Comparison of ENCODE assay signal across 8 cellular contexts in the genomic region with DNA sequence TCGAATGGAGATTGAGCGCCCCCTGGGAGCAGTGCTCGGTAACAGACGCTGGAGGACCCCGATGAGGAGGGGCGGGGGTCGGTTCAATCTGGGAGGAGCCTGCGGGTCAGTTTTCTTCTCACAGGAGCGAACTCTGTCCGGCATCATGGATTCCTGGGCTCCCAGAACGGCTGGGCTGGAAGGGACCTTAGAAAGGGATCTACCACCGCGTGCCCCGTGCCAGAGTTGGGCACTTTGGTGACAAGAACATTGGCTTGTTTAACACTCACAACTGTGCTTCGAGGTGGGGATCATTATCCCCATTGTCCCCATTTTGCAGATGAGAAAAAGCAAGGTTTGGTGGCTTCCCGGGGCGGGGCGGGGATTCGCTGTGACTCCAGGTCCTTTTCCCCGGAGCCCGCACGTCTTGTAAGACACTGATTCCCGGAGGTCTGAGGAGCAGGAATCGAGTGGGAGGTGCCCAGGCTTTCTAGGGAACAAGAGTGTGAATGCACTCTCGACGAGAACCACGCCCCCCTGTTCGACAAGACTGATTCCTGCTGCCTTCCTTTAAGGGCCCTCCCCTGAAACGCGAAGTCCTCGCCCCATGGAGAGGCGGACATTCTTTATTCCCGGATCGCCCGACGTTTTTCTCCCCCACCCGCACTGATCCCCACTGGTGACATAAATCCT. TPM values are rescaled to one million over a fixed set of nuclear protein-coding genes. Genes with fewer than 3 reads are reported as not detected.
A peak's percentile ranks its signal among the peaks of the same experiment; 100 is the strongest.
DNase-seq lines count a peak whose midpoint lies in the region; ATAC-seq and TF ChIP-seq lines count a peak whose summit lies in the region.

No MANE protein-coding gene starts in this region.

- peak overlapping the region; percentile 39 for H3K9ac ChIP-seq in HUES48 (ENCODE audit: low read depth, low read length)

- DNase-seq in GDM1 (lab: John Stamatoyannopoulos, UW): peak; percentile 79
- DNase-seq in NOMO-1 treated with dmso at 0.1 percent for 144 hours (lab: John Stamatoyannopoulos, UW; ENCODE audit: unreplicated experiment): peak; percentile 69
- DNase-seq in activated CD8-positive, alpha-beta memory T cell treated with anti-CD3 and anti-CD28 coated beads, Interleukin-2, amount 50 U/mL, for 48 hours: peak; percentile 92
- DNase-seq in endothelial cell (ENCODE audit: low spot score): peak; percentile 98
- DNase-seq in midbrain (lab: John Stamatoyannopoulos, UW): peak; percentile 85
- peak; percentile 60 for DNase-seq in stimulated activated CD8-positive, alpha-beta memory T cell treated with anti-CD3 and anti-CD28 coated beads, Interleukin-15, amount 100 ng/mL, for 24 hours (ENCODE audit: low read depth)

- H3K4me3 Mint-ChIP-seq in endothelial cell (ENCODE audit: unreplicated experiment): peak overlapping the region; percentile 100

- H3K4me1 Mint-ChIP-seq in endothelial cell (ENCODE audit: unreplicated experiment): peaks cover 24% of the 10 kb centered on the region

- no peaks in the 10 kb centered on the region for H3K9me3 ChIP-seq in HUES48 (ENCODE audit: control insufficient read depth, insufficient read depth, low read length)

- no peaks in the 10 kb centered on the region for H3K9me3 Mint-ChIP-seq in endothelial cell (ENCODE audit: unreplicated experiment)

- peak overlapping the region; percentile 91 for H3K27ac ChIP-seq in HUES48 (ENCODE audit: low read depth, low read length)

- H3K36me3 ChIP-seq in HUES48 (ENCODE audit: control insufficient read depth, insufficient read depth, low read length): peaks cover 11% of the 10 kb centered on the region

- H3K4me3 ChIP-seq in HUES48 (ENCODE audit: low read depth, low read length): peak overlapping the region; percentile 83

- H3K27me3 ChIP-seq in HUES48 (ENCODE audit: control insufficient read depth, insufficient read depth, low read length): no peaks in the 10 kb centered on the region

- H3K27ac Mint-ChIP-seq in endothelial cell (ENCODE audit: unreplicated experiment): peak overlapping the region; percentile 100

- no peaks in the 10 kb centered on the region; the same call in 1 of the 2 replicates for H3K4me1 ChIP-seq in HUES48 (ENCODE audit: control insufficient read depth, insufficient read depth, low read length)

- H3K36me3 Mint-ChIP-seq in endothelial cell (ENCODE audit: low read depth, unreplicated experiment): peaks cover 17% of the 10 kb centered on the region

- TF ChIP-seq CTCF in endothelial cell (IDR thresholded peaks at IDR 0.05; ENCODE audit: unreplicated experiment): peak; percentile 89

- peaks cover 16% of the 10 kb centered on the region for H3K27me3 Mint-ChIP-seq in endothelial cell (ENCODE audit: unreplicated experiment)

- ATAC-seq in HG03139 (IDR thresholded peaks at IDR 0.05; ENCODE audit: unreplicated experiment): no peak

RNA-seq across cellular contexts. Expression of a gene that starts 1.5 kb away (rescaled TPM):
- total RNA-seq in endothelial cell (ENCODE audit: unreplicated experiment): 117 TPM

RNA-seq across cellular contexts. Expression of a gene that starts 25.5 kb away (rescaled TPM):
- total RNA-seq in endothelial cell (ENCODE audit: unreplicated experiment): 3.4 TPM

RNA-seq across cellular contexts. Expression of a gene that starts 27.0 kb away (rescaled TPM):
- total RNA-seq in endothelial cell (ENCODE audit: unreplicated experiment): 42.9 TPM

RNA-seq across cellular contexts. Expression of a gene that starts 28.0 kb away (rescaled TPM):
- 53.9 TPM for total RNA-seq in endothelial cell (ENCODE audit: unreplicated experiment)

RNA-seq across cellular contexts. Expression of a gene that starts 35.7 kb away (rescaled TPM):
- 23.4 TPM for total RNA-seq in endothelial cell (ENCODE audit: unreplicated experiment)
